ENCODE assay signal across 30 cellular contexts in genomic region chr3:133249490-133249889, GRCh38.
DNase-seq lines count a peak whose midpoint lies in the region; ATAC-seq, FAIRE-seq and TF ChIP-seq lines count a peak whose summit lies in the region.
"Had no signal": no experiment of that assay in that cellular context is flagged by ENCODE, and none has a peak within 500 bp of the region (broad histone marks: within the 10 kb centered on the region; RNA-seq: fewer than 3 reads in every experiment).

No MANE protein-coding gene starts in this region.

- H3K4me3 ChIP-seq in SK-N-SH (ENCODE audit: low read depth in 2 of 2, low read length in 1 of 2), result no peak overlapping the region
- H3K4me3 ChIP-seq in K562, result no peak overlapping the region
- H3K4me3 ChIP-seq: A549; BLaER1; BLaER1 treated with 17β-estradiol and CSF1 and Interleukin-3, amounts not matched to agents 10 nM and 100 nM had no signal

- ATAC-seq in SK-N-SH treated with all-trans-retinoic acid at 6 μM for 48 hours (no peak), K562 (no peak)
- ATAC-seq: A549; CD8-positive, alpha-beta T cell had no signal

- TF ChIP-seq CTCF in SK-N-SH (IDR thresholded peaks at IDR 0.05), result no peak
- no peak for TF ChIP-seq CTCF in K562 (IDR thresholded peaks at IDR 0.05 in 2 of 3, conservative IDR thresholded peaks at IDR 0.05 in 1 of 3; ENCODE audit: insufficient read depth in 2 of 3, low read depth in 1 of 3, low read length in 3 of 3)

- H3K4me2 ChIP-seq in SK-N-SH, result no peak overlapping the region
- no peak overlapping the region for H3K4me2 ChIP-seq in K562 (ENCODE audit: insufficient read depth, low read length)
- H3K4me2 ChIP-seq: A549, BLaER1 had no signal

- no TSS peak for BruUV-seq in K562 (replicated peaks; lab: Mats Ljungman, UMichigan)

- H2AFZ ChIP-seq in SK-N-SH (ENCODE audit: low read depth) (no peak overlapping the region), K562 (ENCODE audit: low read depth, low read length) (no peak overlapping the region)

- H3K9ac ChIP-seq in SK-N-SH (no peak overlapping the region), K562 (ENCODE audit: insufficient read depth in 1 of 2, low read depth in 2 of 2, low read length in 2 of 2) (no peak overlapping the region)
- H3K9ac ChIP-seq: BLaER1; BLaER1 treated with 17β-estradiol and CSF1 and Interleukin-3, amounts not matched to agents 10 nM and 100 nM had no signal

- CTCF ChIA-PET in SK-N-SH (lab: Yijun Ruan, JAX), result interaction anchor here (0.6 to 5.3 kb wide), 7 partner anchors 13 to 208 kb away, joined by 3 to 44 read pairs (median 4); no protein-coding TSS in a partner anchor
- CTCF ChIA-PET in K562 (lab: Yijun Ruan, JAX; ENCODE audit: low intra/inter-chr PET ratio), result no interaction called here

- POLR2A ChIA-PET in SK-N-SH (lab: Yijun Ruan, JAX), result no interaction called here
- POLR2A ChIA-PET in K562 (lab: Yijun Ruan, JAX), result interaction anchor here (1.2 kb wide), 1 partner anchor 39 kb away, joined by 3 read pairs; no protein-coding TSS in a partner anchor

- no peak for TF ChIP-seq POLR2A in K562 (conservative IDR thresholded peaks at IDR 0.05)

- no peaks in the 10 kb centered on the region for H3K79me2 ChIP-seq in SK-N-SH (ENCODE audit: insufficient read depth)
- H3K79me2 ChIP-seq in K562 (ENCODE audit: control insufficient read depth, insufficient read depth, low read length), result no peaks in the 10 kb centered on the region

- no peak for FAIRE-seq in K562 (lab: Jason Lieb, UNC)
- FAIRE-seq: A204.1, A549 had no signal

- no peaks in the 10 kb centered on the region for H3K9me2 ChIP-seq in SK-N-SH

- WGBS in SK-N-SH (ENCODE audit: low lambda C conversion rate), result 68% methylated on average over 2 of the region's 2 CpGs
- WGBS in K562 (ENCODE audit: insufficient coverage, low coverage, missing lambda C conversion rate), result 13% methylated on average over 2 of the region's 2 CpGs

- no peaks in the 10 kb centered on the region for H4K20me1 ChIP-seq in SK-N-SH (ENCODE audit: insufficient read depth)
- H4K20me1 ChIP-seq in K562 (replicated peaks; ENCODE audit: control insufficient read depth, insufficient read depth, low read length), result no peaks in the 10 kb centered on the region
- H4K20me1 ChIP-seq: BLaER1; BLaER1 treated with 17β-estradiol and CSF1 and Interleukin-3, amounts not matched to agents 10 nM and 100 nM had no signal

- H3K4me1 ChIP-seq in SK-N-SH (ENCODE audit: control insufficient read depth in 1 of 2, insufficient read depth in 2 of 2, low read depth in 1 of 2, low read length in 1 of 2), result peaks cover 0 to 32% of the 10 kb centered on the region in 2 experiments; a peak in 2 of 4 replicates
- no peaks in the 10 kb centered on the region; a peak in 1 of 5 replicates for H3K4me1 ChIP-seq in K562 (replicated peaks in 1 of 2; ENCODE audit: control insufficient read depth in 2 of 2, insufficient read depth in 2 of 2, low read length in 2 of 2)
- H3K4me1 ChIP-seq: A549, Caco-2 had no signal

- TF ChIP-seq EP300 in SK-N-SH (IDR thresholded peaks at IDR 0.05; ENCODE audit: borderline replicate concordance in 1 of 2, low read depth in 1 of 2, low read length in 1 of 2), result no peak
- no peak for TF ChIP-seq EP300 in K562 (IDR thresholded peaks at IDR 0.05; ENCODE audit: low read length)

- no peaks in the 10 kb centered on the region for H3K9me3 ChIP-seq in SK-N-SH
- no peaks in the 10 kb centered on the region for H3K9me3 ChIP-seq in K562 (replicated peaks; ENCODE audit: control insufficient read depth, insufficient read depth, low read depth, low read length)
- H3K9me3 ChIP-seq: A549; BE2C; BLaER1; BLaER1 treated with 17β-estradiol and CSF1 and Interleukin-3, amounts not matched to agents 10 nM and 100 nM; Caco-2 had no signal

- TF ChIP-seq RAD21 in SK-N-SH (IDR thresholded peaks at IDR 0.05; ENCODE audit: low read length) (no peak), K562 (CRISPR knock-in tag; conservative IDR thresholded peaks at IDR 0.05 in 1 of 2, IDR thresholded peaks at IDR 0.05 in 1 of 2) (no peak)

- intact Hi-C loops in K562 (cut with micrococcal nuclease), result no loop called here

- H3K27me3 ChIP-seq in SK-N-SH (ENCODE audit: insufficient read depth), result no peaks in the 10 kb centered on the region
- no peaks in the 10 kb centered on the region for H3K27me3 ChIP-seq in K562 (ENCODE audit: control insufficient read depth in 2 of 2, insufficient read depth in 2 of 2, low read length in 2 of 2)
- H3K27me3 ChIP-seq: BE2C; BLaER1; BLaER1 treated with 17β-estradiol and CSF1 and Interleukin-3, amounts not matched to agents 10 nM and 100 nM had no signal

- no peaks in the 10 kb centered on the region for H3F3A ChIP-seq in SK-N-SH (replicated peaks; ENCODE audit: insufficient read depth)

- H3K36me3 ChIP-seq in SK-N-SH (replicated peaks in 1 of 2; ENCODE audit: control insufficient read depth in 1 of 2, insufficient read depth in 2 of 2, low read length in 1 of 2), result peaks cover 0 to 3% of the 10 kb centered on the region in 2 experiments
- H3K36me3 ChIP-seq in K562 (ENCODE audit: control insufficient read depth, insufficient read depth, low read length), result no peaks in the 10 kb centered on the region
- H3K36me3 ChIP-seq: BLaER1; BLaER1 treated with 17β-estradiol and CSF1 and Interleukin-3, amounts not matched to agents 10 nM and 100 nM had no signal

- in situ Hi-C loops in K562 (cut with MboI), result no loop called here

- peak overlapping the region in 1 of 2 experiments; percentile 99; a peak in 2 of 4 replicates for H3K27ac ChIP-seq in SK-N-SH (ENCODE audit: low read depth in 2 of 2, low read length in 1 of 2)
- no peak overlapping the region for H3K27ac ChIP-seq in K562 (ENCODE audit: extremely low read depth, low read depth, low read length)
- H3K27ac ChIP-seq in caudate nucleus (ENCODE audit: low read depth, low read length), result no peak overlapping the region
- H3K27ac ChIP-seq: 22Rv1; A549; BLaER1; BLaER1 treated with 17β-estradiol and CSF1 and Interleukin-3, amounts not matched to agents 10 nM and 100 nM; C4-2B had no signal

- DNase-seq in SK-N-SH (no peak), K562 (ENCODE audit: extremely low read depth in 1 of 4, low spot score in 3 of 4) (no peak), caudate nucleus (lab: John Stamatoyannopoulos, UW) (no peak)
- DNase-seq: 8988T; ACHN; AML-193; BE2C; C1 segment of cervical spinal cord; Caco-2; Calu3; CD4-positive, alpha-beta memory T cell; CD4-positive, alpha-beta T cell; CD4-positive, CD25-positive, alpha-beta regulatory T cell; CD8-positive, alpha-beta memory T cell; CD8-positive, alpha-beta T cell; COR-L47; DMS 273 treated with DMSO at 0.1 percent for 48 hours; DMS153; DMS53; DMS79; DMS79 treated with DMSO at 0.1 percent for 48 hours; DND-41; EL had no signal

- no peaks in the 10 kb centered on the region for H3K9me1 ChIP-seq in K562 (ENCODE audit: control insufficient read depth, insufficient read depth, low read length)

TF ChIP-seq in SK-N-SH treated with all-trans-retinoic acid at 6 μM for 48 hours, 23 proteins besides CTCF, POLR2A, EP300 and RAD21 (continues in another document):
- TF ChIP-seq ISL1 (CRISPR knock-in tag; IDR thresholded peaks at IDR 0.05), result no peak
- TF ChIP-seq, protein P1, sequence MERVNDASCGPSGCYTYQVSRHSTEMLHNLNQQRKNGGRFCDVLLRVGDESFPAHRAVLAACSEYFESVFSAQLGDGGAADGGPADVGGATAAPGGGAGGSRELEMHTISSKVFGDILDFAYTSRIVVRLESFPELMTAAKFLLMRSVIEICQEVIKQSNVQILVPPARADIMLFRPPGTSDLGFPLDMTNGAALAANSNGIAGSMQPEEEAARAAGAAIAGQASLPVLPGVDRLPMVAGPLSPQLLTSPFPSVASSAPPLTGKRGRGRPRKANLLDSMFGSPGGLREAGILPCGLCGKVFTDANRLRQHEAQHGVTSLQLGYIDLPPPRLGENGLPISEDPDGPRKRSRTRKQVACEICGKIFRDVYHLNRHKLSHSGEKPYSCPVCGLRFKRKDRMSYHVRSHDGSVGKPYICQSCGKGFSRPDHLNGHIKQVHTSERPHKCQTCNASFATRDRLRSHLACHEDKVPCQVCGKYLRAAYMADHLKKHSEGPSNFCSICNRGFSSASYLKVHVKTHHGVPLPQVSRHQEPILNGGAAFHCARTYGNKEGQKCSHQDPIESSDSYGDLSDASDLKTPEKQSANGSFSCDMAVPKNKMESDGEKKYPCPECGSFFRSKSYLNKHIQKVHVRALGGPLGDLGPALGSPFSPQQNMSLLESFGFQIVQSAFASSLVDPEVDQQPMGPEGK (CRISPR knock-in tag; IDR thresholded peaks at IDR 0.05; ENCODE audit: borderline replicate concordance), result no peak

TF ChIP-seq in SK-N-SH, 30 proteins besides CTCF, POLR2A, EP300 and RAD21 (continues in another document):
- TF ChIP-seq FOXJ3 (CRISPR knock-in tag; IDR thresholded peaks at IDR 0.05) (no peak), ELF1 (IDR thresholded peaks at IDR 0.05) (no peak), NRF1 (IDR thresholded peaks at IDR 0.05; ENCODE audit: low read depth, low read length) (no peak), USF1 (IDR thresholded peaks at IDR 0.05; ENCODE audit: borderline replicate concordance, low read depth) (no peak), SMC3 (IDR thresholded peaks at IDR 0.05; ENCODE audit: low read depth, low read length) (no peak), TEAD4 (IDR thresholded peaks at IDR 0.05; ENCODE audit: borderline replicate concordance, insufficient read depth) (no peak), SIN3A (IDR thresholded peaks at IDR 0.05; ENCODE audit: borderline replicate concordance, low read depth, low read length) (no peak)

TF ChIP-seq in K562, 482 proteins besides CTCF, POLR2A, EP300 and RAD21 (continues in another document):
- peak; percentile 56 for TF ChIP-seq ZNF146 (CRISPR knock-in tag; IDR thresholded peaks at IDR 0.05; ENCODE audit: unreplicated experiment)
